29 cellular contexts compared by ENCODE assay signal in the genomic region with DNA sequence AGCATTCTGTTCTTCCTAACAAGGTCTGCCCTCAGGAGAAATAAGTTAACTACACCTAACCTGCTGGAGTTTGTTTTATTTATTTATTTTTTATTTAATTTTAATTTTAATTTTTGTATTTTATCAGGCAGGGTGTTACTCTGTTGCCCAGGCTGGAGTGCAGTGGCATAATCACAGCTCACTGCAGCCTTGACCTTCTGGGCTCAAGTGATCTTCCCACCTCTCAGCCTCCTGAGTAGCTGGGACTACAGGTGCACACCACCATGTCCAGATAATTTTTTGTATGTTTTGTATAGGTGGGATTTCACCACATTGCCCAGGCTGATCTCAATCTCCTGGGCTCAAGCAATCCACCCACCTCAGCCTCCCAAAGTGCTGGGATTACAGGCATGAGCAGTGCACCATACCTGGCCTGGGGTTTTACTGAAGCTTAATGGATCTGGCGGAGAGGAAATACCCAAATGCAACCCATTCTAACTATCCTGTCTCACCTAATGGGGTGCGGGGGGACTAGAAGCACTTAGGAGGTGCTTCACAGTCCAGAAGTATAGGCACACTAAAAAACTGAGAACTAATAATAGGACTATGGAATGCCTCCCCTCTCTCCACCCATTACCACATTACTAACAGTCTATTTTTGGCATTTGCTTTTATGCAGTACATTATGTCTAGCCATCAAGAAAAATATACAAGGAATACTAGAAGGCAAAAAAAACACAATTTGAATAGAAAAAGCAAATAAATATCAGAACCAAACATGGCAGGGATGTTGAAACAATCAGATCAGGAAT.
DNase-seq lines count a peak whose midpoint lies in the region; ATAC-seq and TF ChIP-seq lines count a peak whose summit lies in the region.
"Had no signal": no experiment of that assay in that cellular context is flagged by ENCODE, and none has a peak within 500 bp of the region (broad histone marks: within the 10 kb centered on the region; RNA-seq: fewer than 3 reads in every experiment).

No MANE protein-coding gene starts in this region.

- peaks cover 37% of the 10 kb centered on the region for H3K36me3 Mint-ChIP-seq in mesothelial cell of epicardium

- no peak overlapping the region for H3K9ac ChIP-seq in adipocyte (ENCODE audit: low read length)
- H3K9ac ChIP-seq: BLaER1 had no signal

- no peaks in the 10 kb centered on the region for H3K27me3 Mint-ChIP-seq in mesothelial cell of epicardium (ENCODE audit: low read depth)
- H3K27me3 Mint-ChIP-seq: activated CD4-positive, alpha-beta memory T cell treated with anti-CD3 and anti-CD28 coated beads for 36 hours; activated naive CD8-positive, alpha-beta T cell treated with anti-CD3 and anti-CD28 coated beads, Interleukin-2, amount 10 ng/mL, durations not matched to agents 7 days and 5 days; brain; stimulated activated naive B cell treated with anti-CD40 and anti-IgM and Interleukin-4, amounts not matched to agents 10 μg/mL and 1 μg/mL and 100 μg/mL, for 72 hours; T-cell had no signal

- DNase-seq in AG04449 (ENCODE audit: low read depth, low spot score) (peak; percentile 1), adipocyte (ENCODE audit: low read depth) (peak; percentile 7), fibroblast of the aortic adventitia (ENCODE audit: low read depth) (peak; percentile 4), mesothelial cell of epicardium (ENCODE audit: low spot score in 2 of 2, unreplicated experiment in 2 of 2) (no peak), AG08395 (ENCODE audit: low spot score) (no peak), NCI-H2029 treated with DMSO at 0.1 percent for 48 hours (lab: John Stamatoyannopoulos, UW) (no peak), NCI-H2227 treated with DMSO at 0.1 percent for 48 hours (lab: John Stamatoyannopoulos, UW) (no peak)
- DNase-seq: activated CD4-positive, alpha-beta memory T cell treated with anti-CD3 and anti-CD28 coated beads for 36 hours; activated naive CD8-positive, alpha-beta T cell treated with anti-CD3 and anti-CD28 coated beads, Interleukin-2, amount 10 ng/mL, durations not matched to agents 7 days and 5 days; COR-L47; cortex of kidney; DMS79 treated with DMSO at 0.1 percent for 48 hours; HCEC 1CT; NCI-H1105 treated with DMSO at 0.1 percent for 48 hours; NCI-H2029; NCI-H345; SJCRH30; stimulated activated naive B cell treated with anti-CD40 and anti-IgM and Interleukin-4, amounts not matched to agents 10 μg/mL and 1 μg/mL and 100 μg/mL, for 72 hours; T-cell; uterus had no signal

- CTCF ChIA-PET in AG04449 (lab: Yijun Ruan, JAX): no interaction called here

- no peaks in the 10 kb centered on the region for H3K36me3 ChIP-seq in adipocyte (ENCODE audit: control insufficient read depth, insufficient read depth, low read length, severe bottlenecking)
- H3K36me3 ChIP-seq: suprapubic skin, uterus had no signal

- TF ChIP-seq CTCF in AG04449 (IDR thresholded peaks at IDR 0.05; ENCODE audit: insufficient read depth, low read length, missing control alignments): no peak
- TF ChIP-seq CTCF in fibroblast of the aortic adventitia (IDR thresholded peaks at IDR 0.05; ENCODE audit: insufficient read depth, low read length): no peak
- no peak for TF ChIP-seq CTCF in mesothelial cell of epicardium (IDR thresholded peaks at IDR 0.05; ENCODE audit: unreplicated experiment)

- no peak for ATAC-seq in GM21515 (IDR thresholded peaks at IDR 0.05; ENCODE audit: unreplicated experiment)
- ATAC-seq: A549; activated CD4-positive, CD25-positive, alpha-beta regulatory T cell treated with anti-CD3 and anti-CD28 coated beads, Interleukin-2, amount 50 U/mL, for 24 hours; GM12878; stimulated activated naive B cell treated with anti-CD40 and anti-IgM and Interleukin-4, amounts not matched to agents 10 μg/mL and 1 μg/mL and 100 μg/mL, for 72 hours; T-cell had no signal

- no peaks in the 10 kb centered on the region for H3K27me3 ChIP-seq in adipocyte (replicated peaks; ENCODE audit: control insufficient read depth, insufficient read depth, low read length)
- H3K27me3 ChIP-seq: BLaER1, neutrophil, SJCRH30, suprapubic skin, uterus had no signal

- H3K4me3 Mint-ChIP-seq in mesothelial cell of epicardium: no peak overlapping the region
- H3K4me3 Mint-ChIP-seq: activated CD4-positive, alpha-beta memory T cell treated with anti-CD3 and anti-CD28 coated beads for 36 hours; activated naive CD8-positive, alpha-beta T cell treated with anti-CD3 and anti-CD28 coated beads, Interleukin-2, amount 10 ng/mL, durations not matched to agents 7 days and 5 days; brain; stimulated activated naive B cell treated with anti-CD40 and anti-IgM and Interleukin-4, amounts not matched to agents 10 μg/mL and 1 μg/mL and 100 μg/mL, for 72 hours; T-cell had no signal

- no peaks in the 10 kb centered on the region for H3K9me3 ChIP-seq in adipocyte (ENCODE audit: control insufficient read depth, low read length)
- H3K9me3 ChIP-seq: A549, neutrophil, SJCRH30, suprapubic skin, uterus had no signal

- H3K4me3 ChIP-seq in AG04449 (ENCODE audit: low read depth, low read length) (no peak overlapping the region), adipocyte (ENCODE audit: low read length) (no peak overlapping the region), fibroblast of the aortic adventitia (ENCODE audit: low read depth, low read length) (no peak overlapping the region)
- H3K4me3 ChIP-seq: A549, BLaER1, GM12878, SJCRH30, smooth muscle cell, suprapubic skin, uterus had no signal

- POLR2A ChIA-PET in AG04449 (lab: Yijun Ruan, JAX): no interaction called here

- H3K9me3 Mint-ChIP-seq in mesothelial cell of epicardium: peaks cover 34% of the 10 kb centered on the region
- H3K9me3 Mint-ChIP-seq: activated CD4-positive, alpha-beta memory T cell treated with anti-CD3 and anti-CD28 coated beads for 36 hours; activated naive CD8-positive, alpha-beta T cell treated with anti-CD3 and anti-CD28 coated beads, Interleukin-2, amount 10 ng/mL, durations not matched to agents 7 days and 5 days; stimulated activated naive B cell treated with anti-CD40 and anti-IgM and Interleukin-4, amounts not matched to agents 10 μg/mL and 1 μg/mL and 100 μg/mL, for 72 hours had no signal

- H3K4me1 ChIP-seq in adipocyte (ENCODE audit: control insufficient read depth, insufficient read depth, low read length): peaks cover 4% of the 10 kb centered on the region
- H3K4me1 ChIP-seq: A549, BLaER1, uterus had no signal

- peak overlapping the region; percentile 79 for H3K27ac Mint-ChIP-seq in mesothelial cell of epicardium
- H3K27ac Mint-ChIP-seq: activated CD4-positive, alpha-beta memory T cell treated with anti-CD3 and anti-CD28 coated beads for 36 hours; activated naive CD8-positive, alpha-beta T cell treated with anti-CD3 and anti-CD28 coated beads, Interleukin-2, amount 10 ng/mL, durations not matched to agents 7 days and 5 days; brain; stimulated activated naive B cell treated with anti-CD40 and anti-IgM and Interleukin-4, amounts not matched to agents 10 μg/mL and 1 μg/mL and 100 μg/mL, for 72 hours; T-cell had no signal

- peaks cover 14% of the 10 kb centered on the region for H3K4me1 Mint-ChIP-seq in mesothelial cell of epicardium
- H3K4me1 Mint-ChIP-seq: activated naive CD8-positive, alpha-beta T cell treated with anti-CD3 and anti-CD28 coated beads, Interleukin-2, amount 10 ng/mL, durations not matched to agents 7 days and 5 days had no signal

Comparison
In these comparisons a context has a peak if more than half of its experiments do, and no peak if none do; other contexts are left out.
1. DNase-seq: peak in AG04449 (single experiment), adipocyte (single experiment) and fibroblast of the aortic adventitia (single experiment); none in mesothelial cell of epicardium (0 of 2), AG08395 (single experiment), NCI-H2029 treated with DMSO at 0.1 percent for 48 hours (single experiment) and NCI-H2227 treated with DMSO at 0.1 percent for 48 hours (single experiment).